In the genomic region with DNA sequence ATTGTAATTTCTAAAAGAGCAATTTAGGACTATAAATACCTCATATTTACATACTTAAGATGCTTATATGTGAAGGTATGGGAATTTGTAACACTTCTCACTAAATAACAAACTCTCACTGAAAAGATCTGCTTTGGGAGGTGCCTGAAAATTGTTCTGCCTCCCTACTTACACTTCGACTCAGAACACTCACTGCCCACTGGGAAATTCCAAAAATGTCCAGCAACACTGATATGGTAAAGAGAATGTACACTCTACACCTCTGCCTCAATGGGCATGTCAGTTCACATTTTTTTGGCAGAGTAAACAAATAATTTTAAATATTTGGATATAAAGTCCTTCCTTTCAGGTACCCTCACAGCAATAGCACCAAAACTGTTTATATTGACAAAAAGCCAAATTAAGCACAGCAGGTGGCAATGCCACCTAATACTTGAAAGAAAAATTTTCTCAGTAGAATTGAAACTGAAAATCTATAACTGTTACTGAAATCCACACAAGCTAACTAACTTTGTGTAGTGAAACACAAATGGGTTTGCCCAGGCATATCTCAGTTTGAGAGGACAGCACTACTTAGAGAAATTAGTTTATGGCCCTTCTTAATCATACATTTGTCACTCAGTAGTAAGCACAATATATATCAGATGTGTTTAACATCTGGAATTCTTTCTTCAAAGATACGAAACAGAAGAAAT, we compare ENCODE assay signal across 10 cellular contexts.
DNase-seq lines count a peak whose midpoint lies in the region; ATAC-seq and TF ChIP-seq lines count a peak whose summit lies in the region.
"Had no signal": no experiment of that assay in that cellular context is flagged by ENCODE, and none has a peak within 500 bp of the region (broad histone marks: within the 10 kb centered on the region; RNA-seq: fewer than 3 reads in every experiment).

No MANE protein-coding gene starts in this region.

- intact Hi-C loops in cardiac septum (cut with DNase I): no loop called here
- intact Hi-C loops in spleen (cut with DNase I; ENCODE audit: low total_unique reads): no loop called here

- H3K4me1 ChIP-seq in spleen: no peaks in the 10 kb centered on the region

- TF ChIP-seq POLR2A in spleen (IDR thresholded peaks at IDR 0.05): no peak

- no peaks in the 10 kb centered on the region for H3K36me3 ChIP-seq in spleen

- no peaks in the 10 kb centered on the region for H3K27me3 ChIP-seq in spleen (replicated peaks in 1 of 7)

- 66 to 88% (median 82%) methylated on average over 2 of the region's 2 CpGs for WGBS in spleen, 5 donors

- H3K4me3 ChIP-seq in spleen: no peak overlapping the region

- TF ChIP-seq CTCF in GM13977 (IDR thresholded peaks at IDR 0.05; ENCODE audit: extremely low read depth, insufficient read depth, missing control alignments): no peak
- TF ChIP-seq CTCF in spleen (IDR thresholded peaks at IDR 0.05 in 8 of 11, conservative IDR thresholded peaks at IDR 0.05 in 3 of 11): no peak

- ATAC-seq in GM19351 (IDR thresholded peaks at IDR 0.05; ENCODE audit: unreplicated experiment) (peak; percentile 90), HG02759 (IDR thresholded peaks at IDR 0.05; ENCODE audit: unreplicated experiment) (peak; percentile 94), HG03442 (IDR thresholded peaks at IDR 0.05; ENCODE audit: unreplicated experiment) (peak; percentile 92)

- in situ Hi-C loops in GM13977 (cut with MboI; ENCODE audit: low pct_unique_long_range_greater_than_20kb, low sequenced_read_pairs, unreplicated experiment): no loop called here

- H3K9me3 ChIP-seq in spleen: no peaks in the 10 kb centered on the region

- DNase-seq in GM13977 (ENCODE audit: low spot score) (peak; percentile 14), cardiac septum (ENCODE audit: low spot score) (no peak), NCI-H2081 (lab: John Stamatoyannopoulos, UW) (no peak), spleen (no peak), NCI-H510A (lab: John Stamatoyannopoulos, UW) (no peak)
- DNase-seq: NCI-H1092 treated with DMSO at 0.1 percent for 48 hours, substantia nigra had no signal

- no peak overlapping the region for H3K27ac ChIP-seq in spleen
